ENCODE assay signal across 9 cellular contexts in the genomic region with DNA sequence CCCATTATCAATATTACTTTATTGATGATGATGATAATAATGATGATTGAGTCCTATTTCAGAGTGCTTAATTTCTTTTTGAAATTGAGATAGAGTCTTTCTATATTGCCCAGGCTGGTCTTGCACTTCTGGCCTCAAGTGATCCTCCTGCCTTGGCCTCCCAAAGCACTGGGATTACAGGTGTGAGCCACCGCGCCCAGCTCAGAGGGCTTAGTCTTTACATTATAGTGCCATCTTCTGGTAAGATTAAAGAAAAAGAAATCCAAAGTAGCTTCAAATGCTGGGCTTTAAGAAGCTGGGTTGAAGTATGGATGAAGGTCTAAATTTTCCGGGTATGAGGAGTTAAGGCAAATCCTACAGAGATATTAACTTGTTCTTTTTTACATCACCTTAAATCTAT. TPM values are rescaled to one million over a fixed set of nuclear protein-coding genes. Genes with fewer than 3 reads are reported as not detected.
DNase-seq lines count a peak whose midpoint lies in the region; ATAC-seq and TF ChIP-seq lines count a peak whose summit lies in the region.
"Had no signal": no experiment of that assay in that cellular context is flagged by ENCODE, and none has a peak within 500 bp of the region (broad histone marks: within the 10 kb centered on the region; RNA-seq: fewer than 3 reads in every experiment).

No MANE protein-coding gene starts in this region.

- H3K4me3 Mint-ChIP-seq in stimulated activated memory B cell treated with anti-CD40 and anti-IgM and Interleukin-4, amounts not matched to agents 10 μg/mL and 1 μg/mL and 100 μg/mL, for 72 hours = no peak overlapping the region
- H3K4me3 Mint-ChIP-seq: activated naive CD8-positive, alpha-beta T cell treated with anti-CD3 and anti-CD28 coated beads, Interleukin-2, amount 10 ng/mL, durations not matched to agents 7 days and 5 days had no signal

- H3K27ac ChIP-seq in heart right ventricle (no peak overlapping the region), right cardiac atrium (ENCODE audit: low read length) (no peak overlapping the region), brain microvascular endothelial cell (no peak overlapping the region)

- intact Hi-C loops in heart right ventricle (cut with DNase I) (loop anchor here in 6 of 10 donors (5.0 to 10.0 kb wide), 3 partner anchors 109 to 114 kb away; a partner anchor contains a TSS), right cardiac atrium (cut with DNase I) (loop anchor here in 3 of 4 donors (5.0 to 10.0 kb wide), 2 partner anchors 109 to 112 kb away; a partner anchor contains a TSS)

- H3K4me3 ChIP-seq in heart right ventricle (no peak overlapping the region), right cardiac atrium (ENCODE audit: low read length) (no peak overlapping the region), NT2/D1 (ENCODE audit: insufficient read length, low read depth) (no peak overlapping the region), brain microvascular endothelial cell (ENCODE audit: low read depth, low read length) (no peak overlapping the region)

- H3K27ac Mint-ChIP-seq in stimulated activated memory B cell treated with anti-CD40 and anti-IgM and Interleukin-4, amounts not matched to agents 10 μg/mL and 1 μg/mL and 100 μg/mL, for 72 hours = no peak overlapping the region
- H3K27ac Mint-ChIP-seq: activated naive CD8-positive, alpha-beta T cell treated with anti-CD3 and anti-CD28 coated beads, Interleukin-2, amount 10 ng/mL, durations not matched to agents 7 days and 5 days had no signal

- no peak for DNase-seq in heart right ventricle
- no peak for DNase-seq in right cardiac atrium
- peak; percentile 8 for DNase-seq in NT2/D1 (ENCODE audit: low read depth, low spot score)
- no peak for DNase-seq in brain microvascular endothelial cell
- peak in 2 of 3 donors; percentile 7 to 14 for DNase-seq in stimulated activated CD4-positive, alpha-beta T cell treated with anti-CD3 and anti-CD28 coated beads, Interleukin-12 subunit alpha, Interleukin-12 subunit beta, amount 100 ng/mL, for 48 hours (ENCODE audit: low read depth in 2 of 3, low spot score in 1 of 3)
- no peak for DNase-seq in central memory CD4-positive, alpha-beta T cell
- DNase-seq: activated naive CD8-positive, alpha-beta T cell treated with anti-CD3 and anti-CD28 coated beads, Interleukin-2, amount 10 ng/mL, durations not matched to agents 7 days and 5 days had no signal

- H3K9me3 ChIP-seq in heart right ventricle (no peaks in the 10 kb centered on the region), right cardiac atrium (ENCODE audit: control insufficient read depth, low read length) (no peaks in the 10 kb centered on the region), NT2/D1 (ENCODE audit: insufficient read depth, low read length) (no peaks in the 10 kb centered on the region)

- TF ChIP-seq CTCF in heart right ventricle (IDR thresholded peaks at IDR 0.05) (peak in 7 of 9 donors; percentile 11 to 54 (median 29)), brain microvascular endothelial cell (IDR thresholded peaks at IDR 0.05; ENCODE audit: low read depth, low read length, missing control alignments) (peak; percentile 42)

- in situ Hi-C loops in brain microvascular endothelial cell (cut with HindIII; ENCODE audit: low pct_ligation_motif_present, low sequenced_read_pairs) = loop anchor here (10.0 kb wide), 1 partner anchor 112 kb away; a partner anchor contains a TSS

- no peak overlapping the region for H3K9ac ChIP-seq in NT2/D1 (ENCODE audit: insufficient read length, low read depth)

- H3K36me3 ChIP-seq in heart right ventricle (no peaks in the 10 kb centered on the region), NT2/D1 (ENCODE audit: insufficient read depth, insufficient read length, low read length) (no peaks in the 10 kb centered on the region), brain microvascular endothelial cell (replicated peaks) (no peaks in the 10 kb centered on the region)

- H3K4me1 ChIP-seq in heart right ventricle (peaks cover 3 to 38% (median 13%) of the 10 kb centered on the region in 9 donors), right cardiac atrium (ENCODE audit: control insufficient read depth, insufficient read depth, low read length) (no peaks in the 10 kb centered on the region), NT2/D1 (ENCODE audit: insufficient read depth, insufficient read length) (no peaks in the 10 kb centered on the region)

- H3K27me3 Mint-ChIP-seq in stimulated activated memory B cell treated with anti-CD40 and anti-IgM and Interleukin-4, amounts not matched to agents 10 μg/mL and 1 μg/mL and 100 μg/mL, for 72 hours = no peaks in the 10 kb centered on the region

- H3K9me3 Mint-ChIP-seq in stimulated activated memory B cell treated with anti-CD40 and anti-IgM and Interleukin-4, amounts not matched to agents 10 μg/mL and 1 μg/mL and 100 μg/mL, for 72 hours = peaks cover 4% of the 10 kb centered on the region
- H3K9me3 Mint-ChIP-seq: activated naive CD8-positive, alpha-beta T cell treated with anti-CD3 and anti-CD28 coated beads, Interleukin-2, amount 10 ng/mL, durations not matched to agents 7 days and 5 days had no signal

- no peaks in the 10 kb centered on the region for H3K36me3 Mint-ChIP-seq in stimulated activated memory B cell treated with anti-CD40 and anti-IgM and Interleukin-4, amounts not matched to agents 10 μg/mL and 1 μg/mL and 100 μg/mL, for 72 hours
- H3K36me3 Mint-ChIP-seq: activated naive CD8-positive, alpha-beta T cell treated with anti-CD3 and anti-CD28 coated beads, Interleukin-2, amount 10 ng/mL, durations not matched to agents 7 days and 5 days had no signal

- peaks cover 0 to 7% (median 0%) of the 10 kb centered on the region in 7 donors for H3K27me3 ChIP-seq in heart right ventricle
- H3K27me3 ChIP-seq in right cardiac atrium (ENCODE audit: control insufficient read depth, insufficient read depth) = no peaks in the 10 kb centered on the region
- peaks cover 3% of the 10 kb centered on the region for H3K27me3 ChIP-seq in NT2/D1 (ENCODE audit: insufficient read depth, insufficient read length)
- no peaks in the 10 kb centered on the region for H3K27me3 ChIP-seq in brain microvascular endothelial cell (replicated peaks)

- peaks cover 32% of the 10 kb centered on the region for H3K4me1 Mint-ChIP-seq in stimulated activated memory B cell treated with anti-CD40 and anti-IgM and Interleukin-4, amounts not matched to agents 10 μg/mL and 1 μg/mL and 100 μg/mL, for 72 hours

- 39 to 43% methylated on average over 3 of the region's 3 CpGs for WGBS in heart right ventricle, 2 donors
- 38% methylated on average over 3 of the region's 3 CpGs for WGBS in right cardiac atrium

- no peak for ATAC-seq in heart right ventricle
- no peak for ATAC-seq in right cardiac atrium
- no peak for ATAC-seq in stimulated activated memory B cell treated with anti-CD40 and anti-IgM and Interleukin-4, amounts not matched to agents 10 μg/mL and 1 μg/mL and 100 μg/mL, for 72 hours
- no peak for ATAC-seq in HG02938 (IDR thresholded peaks at IDR 0.05; ENCODE audit: unreplicated experiment)

RNA-seq across cellular contexts. Expression of a gene that starts 3.4 kb away (rescaled TPM):
- total RNA-seq in heart right ventricle = 10 to 100 TPM in 2 of 10 donors, 1 to 10 TPM in 8; 5.8 to 10.3 (median 8.5) TPM
- polyA plus RNA-seq in heart right ventricle = 10 to 100 TPM in 1 of 2 donors, 1 to 10 TPM in 1; 4.2 to 12.8 TPM
- total RNA-seq in right cardiac atrium = 10 to 100 TPM in 2 of 4 donors, 1 to 10 TPM in 2; 8.3 to 10.6 (median 10.1) TPM
- polyA plus RNA-seq in right cardiac atrium = 8.2 TPM

RNA-seq across cellular contexts. Expression of a gene that starts 11.8 kb away (rescaled TPM):
- total RNA-seq in heart right ventricle = under 1 TPM in 7 of 10 donors, not detected in 3; 0.15 to 0.78 (median 0.26) TPM
- polyA plus RNA-seq in heart right ventricle = under 1 TPM in 1 of 2 donors, not detected in 1; 0.01 TPM
- not detected for total RNA-seq in right cardiac atrium
- polyA plus RNA-seq in right cardiac atrium = not detected
- total RNA-seq: activated naive CD8-positive, alpha-beta T cell treated with anti-CD3 and anti-CD28 coated beads, Interleukin-2, amount 10 ng/mL, durations not matched to agents 7 days and 5 days had no signal

Comparison
In these comparisons a context has a peak if more than half of its experiments do, and no peak if none do; other contexts are left out.
1. DNase-seq: peak in NT2/D1 (single experiment) and stimulated activated CD4-positive, alpha-beta T cell treated with anti-CD3 and anti-CD28 coated beads, Interleukin-12 subunit alpha, Interleukin-12 subunit beta, amount 100 ng/mL, for 48 hours (2 of 3); none in heart right ventricle (0 of 2), right cardiac atrium (0 of 3), brain microvascular endothelial cell (single experiment) and central memory CD4-positive, alpha-beta T cell (single experiment).